Comparison of ENCODE assay signal across 16 cellular contexts in the genomic region with DNA sequence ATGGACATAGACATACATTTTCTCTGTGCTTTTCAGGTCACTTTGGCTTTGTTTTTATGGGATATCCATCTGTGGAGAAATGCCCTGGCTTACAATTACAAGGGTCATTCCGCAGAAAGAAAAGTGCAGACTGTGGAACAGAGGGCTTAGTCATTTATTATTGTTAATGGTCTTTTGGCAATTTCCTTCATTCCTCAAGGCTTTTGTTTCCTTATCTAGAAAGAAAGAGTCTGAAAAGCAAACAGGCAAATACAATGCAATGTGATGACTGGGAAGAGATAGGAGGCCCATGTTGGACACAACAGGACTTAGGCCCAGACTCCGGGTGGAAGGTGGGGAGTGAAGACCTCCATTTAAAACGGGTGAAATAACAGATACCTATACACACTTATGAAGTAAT.
DNase-seq lines count a peak whose midpoint lies in the region; ATAC-seq, FAIRE-seq and TF ChIP-seq lines count a peak whose summit lies in the region.
"Had no signal": no experiment of that assay in that cellular context is flagged by ENCODE, and none has a peak within 500 bp of the region (broad histone marks: within the 10 kb centered on the region; RNA-seq: fewer than 3 reads in every experiment).

No MANE protein-coding gene starts in this region.

- FAIRE-seq in pancreas (lab: Jason Lieb, UNC): no peak

- DNase-seq in EL (peak; percentile 71), astrocyte of the hippocampus (ENCODE audit: low read depth, low spot score) (peak; percentile 82), fibroblast of villous mesenchyme (ENCODE audit: low read depth) (peak; percentile 20), renal cortical epithelial cell (ENCODE audit: low read depth) (peak; percentile 88), aorta (no peak), pancreas (no peak)
- DNase-seq: islet precursor cell; NCI-H187; NCI-H524; right cardiac atrium; stimulated activated naive B cell treated with anti-CD40 and anti-IgM and Interleukin-4, amounts not matched to agents 10 μg/mL and 1 μg/mL and 100 μg/mL, for 72 hours; uterus had no signal

- H3K4me3 ChIP-seq in fibroblast of villous mesenchyme (ENCODE audit: low read depth, low read length) (no peak overlapping the region), aorta (ENCODE audit: low read length in 2 of 2) (no peak overlapping the region), gastroesophageal sphincter (no peak overlapping the region), pancreas (no peak overlapping the region)
- H3K4me3 ChIP-seq: coronary artery, uterus had no signal

- 31 to 46% methylated on average over 3 of the region's 3 CpGs for WGBS in aorta, 2 donors
- WGBS in gastroesophageal sphincter (ENCODE audit: low coverage in 1 of 2), 2 donors: 56 to 64% methylated on average over 3 of the region's 3 CpGs
- WGBS in pancreas, 2 donors: 69 to 85% methylated on average over 3 of the region's 3 CpGs

- H3K27me3 ChIP-seq in aorta (ENCODE audit: control insufficient read depth in 1 of 2, insufficient read depth in 2 of 2, low read length in 1 of 2): no peaks in the 10 kb centered on the region
- no peaks in the 10 kb centered on the region for H3K27me3 ChIP-seq in gastroesophageal sphincter
- H3K27me3 ChIP-seq in pancreas: no peaks in the 10 kb centered on the region
- H3K27me3 ChIP-seq: uterus had no signal

- peaks cover 1% of the 10 kb centered on the region for H3K9me3 ChIP-seq in aorta (ENCODE audit: control insufficient read depth, low read length)
- H3K9me3 ChIP-seq in gastroesophageal sphincter: no peaks in the 10 kb centered on the region
- no peaks in the 10 kb centered on the region for H3K9me3 ChIP-seq in pancreas
- H3K9me3 ChIP-seq: uterus had no signal

- H3K36me3 ChIP-seq in aorta (ENCODE audit: control insufficient read depth in 1 of 2, insufficient read depth in 2 of 2, low read length in 1 of 2) (no peaks in the 10 kb centered on the region), gastroesophageal sphincter (no peaks in the 10 kb centered on the region), pancreas (no peaks in the 10 kb centered on the region)
- H3K36me3 ChIP-seq: uterus had no signal

- H3K4me1 ChIP-seq in aorta (ENCODE audit: control insufficient read depth in 1 of 2, insufficient read depth in 2 of 2, low read length in 2 of 2) (no peaks in the 10 kb centered on the region), gastroesophageal sphincter (peaks cover 0 to 4% (median 0%) of the 10 kb centered on the region in 3 donors), pancreas (no peaks in the 10 kb centered on the region)
- H3K4me1 ChIP-seq: uterus had no signal

- ATAC-seq in aorta (ENCODE audit: low FRiP score): no peak
- no peak for ATAC-seq in gastroesophageal sphincter
- ATAC-seq in pancreas: no peak
- no peak for ATAC-seq in HG03521 (IDR thresholded peaks at IDR 0.05; ENCODE audit: unreplicated experiment)
- ATAC-seq: activated CD4-positive, CD25-positive, alpha-beta regulatory T cell treated with anti-CD3 and anti-CD28 coated beads, Interleukin-2, amount 50 U/mL, for 24 hours; stimulated activated naive B cell treated with anti-CD40 and anti-IgM and Interleukin-4, amounts not matched to agents 10 μg/mL and 1 μg/mL and 100 μg/mL, for 72 hours had no signal

- no peak overlapping the region for H3K27ac ChIP-seq in aorta (ENCODE audit: low read depth in 1 of 2, low read length in 2 of 2)
- H3K27ac ChIP-seq in gastroesophageal sphincter: no peak overlapping the region
- H3K27ac ChIP-seq in pancreas: no peak overlapping the region
- H3K27ac ChIP-seq: coronary artery, uterus had no signal

- TF ChIP-seq POLR2A in gastroesophageal sphincter (IDR thresholded peaks at IDR 0.05): no peak

- TF ChIP-seq CTCF in fibroblast of villous mesenchyme (IDR thresholded peaks at IDR 0.05; ENCODE audit: insufficient read depth, low read depth, low read length) (no peak), gastroesophageal sphincter (IDR thresholded peaks at IDR 0.05) (no peak), pancreas (IDR thresholded peaks at IDR 0.05) (no peak)

- intact Hi-C loops in aorta (cut with DNase I) (no loop called here), pancreas (cut with DNase I) (no loop called here)

- TF ChIP-seq EP300 in gastroesophageal sphincter (IDR thresholded peaks at IDR 0.05): no peak

Comparison
In these comparisons a context has a peak if more than half of its experiments do, and no peak if none do; other contexts are left out.
1. DNase-seq: peak in EL (single experiment), astrocyte of the hippocampus (single experiment), fibroblast of villous mesenchyme (single experiment) and renal cortical epithelial cell (single experiment); none in aorta (0 of 2) and pancreas (0 of 6).